21 cellular contexts compared by ENCODE assay signal in the genomic region with DNA sequence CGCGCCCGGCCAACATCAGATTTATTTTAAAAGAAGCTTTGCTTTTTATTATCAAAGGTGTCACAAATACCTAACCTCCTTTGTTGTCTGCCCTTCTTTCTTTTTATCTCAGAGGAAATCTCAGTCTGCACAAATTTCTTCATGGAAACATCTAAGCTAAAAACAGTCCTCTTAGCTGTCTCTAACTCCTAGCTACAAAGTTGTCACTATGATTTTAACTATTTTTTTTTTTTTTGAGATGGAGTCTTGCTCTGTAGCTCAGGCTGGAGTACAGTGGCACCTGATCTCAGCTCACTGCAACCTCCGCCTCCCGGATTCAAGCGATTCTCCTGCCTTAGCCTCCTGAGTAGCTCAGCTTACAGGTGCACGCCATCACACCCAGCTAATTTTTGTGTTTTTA. TPM values are rescaled to one million over a fixed set of nuclear protein-coding genes. Genes with fewer than 3 reads are reported as not detected.
DNase-seq lines count a peak whose midpoint lies in the region; ATAC-seq and TF ChIP-seq lines count a peak whose summit lies in the region.
"Had no signal": no experiment of that assay in that cellular context is flagged by ENCODE, and none has a peak within 500 bp of the region (broad histone marks: within the 10 kb centered on the region; RNA-seq: fewer than 3 reads in every experiment).

No MANE protein-coding gene starts in this region.

- H3K9me3 ChIP-seq in CD4-positive, CD25-positive, alpha-beta regulatory T cell (ENCODE audit: control insufficient read depth in 2 of 2, low read length in 2 of 2), result no peaks in the 10 kb centered on the region
- H3K9me3 ChIP-seq in CD8-positive, alpha-beta T cell (ENCODE audit: low read length), result no peaks in the 10 kb centered on the region
- H3K9me3 ChIP-seq in T-helper 17 cell (ENCODE audit: control insufficient read depth, low read length, poor library complexity, severe bottlenecking) (no peaks in the 10 kb centered on the region), endodermal cell (ENCODE audit: control insufficient read depth, low read length) (no peaks in the 10 kb centered on the region)
- H3K9me3 ChIP-seq: ascending aorta, sigmoid colon, uterus had no signal

- ATAC-seq in CD4-positive, CD25-positive, alpha-beta regulatory T cell (ENCODE audit: low read depth in 2 of 2), result no peak
- peak; percentile 54 for ATAC-seq in CD8-positive, alpha-beta T cell
- peak; percentile 32 for ATAC-seq in T-helper 17 cell
- ATAC-seq: left ventricle myocardium superior had no signal

- peaks cover 27% of the 10 kb centered on the region for H3K36me3 ChIP-seq in CD4-positive, CD25-positive, alpha-beta regulatory T cell (ENCODE audit: control insufficient read depth, insufficient read depth, low read length)
- peaks cover 17% of the 10 kb centered on the region for H3K36me3 ChIP-seq in CD8-positive, alpha-beta T cell (ENCODE audit: insufficient read depth, low read length)
- peaks cover 57% of the 10 kb centered on the region for H3K36me3 ChIP-seq in endodermal cell (ENCODE audit: control insufficient read depth, insufficient read depth, low read length)
- H3K36me3 ChIP-seq: uterus had no signal

- peak overlapping the region; percentile 24 to 77 (median 67) for H3K4me3 Mint-ChIP-seq in CD4-positive, CD25-positive, alpha-beta regulatory T cell
- H3K4me3 Mint-ChIP-seq in CD8-positive, alpha-beta T cell, result peak overlapping the region; percentile 44
- H3K4me3 Mint-ChIP-seq in T-helper 17 cell (peak overlapping the region; percentile 74), endodermal cell (no peak overlapping the region)

- POLR2A ChIA-PET in CD8-positive, alpha-beta T cell (lab: Charles Lee), result interaction anchor here (0.7 to 1.8 kb wide), 2 partner anchors 15 to 509 kb away, joined by 3 to 7 read pairs; no protein-coding TSS in a partner anchor

- DNase-seq in CD4-positive, CD25-positive, alpha-beta regulatory T cell, result peak in 1 of 3 donors; percentile 16
- DNase-seq in CD8-positive, alpha-beta T cell, result no peak
- DNase-seq in T-helper 17 cell, result no peak
- DNase-seq in endodermal cell, result no peak
- DNase-seq in SKM-1 (lab: John Stamatoyannopoulos, UW; ENCODE audit: unreplicated experiment), result no peak
- no peak for DNase-seq in occipital lobe (lab: John Stamatoyannopoulos, UW)
- no peak for DNase-seq in NCI-H2081 (lab: John Stamatoyannopoulos, UW)
- DNase-seq: activated CD4-positive, CD25-positive, alpha-beta regulatory T cell treated with anti-CD3 and anti-CD28 coated beads, Interleukin-2, amount 50 U/mL, for 72 hours; AML-193; GDM1; H9; head of caudate nucleus; KBM-7; left ventricle myocardium superior; NCI-H1092; NCI-H2107; NCI-H526 treated with DMSO at 0.1 percent for 48 hours; SHP77 treated with DMSO at 0.1 percent for 48 hours; sigmoid colon; uterus had no signal

- CTCF ChIA-PET in CD8-positive, alpha-beta T cell (lab: Charles Lee), result interaction anchor here (0.7 to 3.6 kb wide), 6 partner anchors 15 to 252 kb away, joined by 3 to 16 read pairs (median 4); no protein-coding TSS in a partner anchor

- peaks cover 17% of the 10 kb centered on the region for H3K36me3 Mint-ChIP-seq in CD4-positive, CD25-positive, alpha-beta regulatory T cell
- peaks cover 35% of the 10 kb centered on the region for H3K36me3 Mint-ChIP-seq in CD8-positive, alpha-beta T cell
- H3K36me3 Mint-ChIP-seq in T-helper 17 cell (ENCODE audit: low read depth) (peaks cover 9% of the 10 kb centered on the region), endodermal cell (ENCODE audit: low read depth) (peaks cover 45% of the 10 kb centered on the region)

- intact Hi-C loops in CD8-positive, alpha-beta T cell (cut with DNase I, micrococcal nuclease), result loop anchor here in 1 of 2 experiments (10.0 kb wide), 3 partner anchors 170 to 510 kb away; a partner anchor contains a TSS

- H3K9ac ChIP-seq in endodermal cell (ENCODE audit: extremely low read depth, low read length, poor library complexity, severe bottlenecking), result no peak overlapping the region

- H3K4me1 ChIP-seq in CD4-positive, CD25-positive, alpha-beta regulatory T cell (ENCODE audit: control insufficient read depth, insufficient read depth, low read length, poor library complexity, severe bottlenecking), result peaks cover 65% of the 10 kb centered on the region
- H3K4me1 ChIP-seq in CD8-positive, alpha-beta T cell (ENCODE audit: insufficient read depth, low read length), result peaks cover 58% of the 10 kb centered on the region
- H3K4me1 ChIP-seq in endodermal cell (ENCODE audit: control insufficient read depth, insufficient read depth, low read length), result no peaks in the 10 kb centered on the region

- H3K9me3 Mint-ChIP-seq in CD4-positive, CD25-positive, alpha-beta regulatory T cell, result no peaks in the 10 kb centered on the region
- H3K9me3 Mint-ChIP-seq in CD8-positive, alpha-beta T cell, result no peaks in the 10 kb centered on the region
- no peaks in the 10 kb centered on the region for H3K9me3 Mint-ChIP-seq in endodermal cell
- H3K9me3 Mint-ChIP-seq: H9 had no signal

- H3K4me3 ChIP-seq in CD4-positive, CD25-positive, alpha-beta regulatory T cell (ENCODE audit: low read depth, low read length), result peak overlapping the region; percentile 61
- no peak overlapping the region for H3K4me3 ChIP-seq in CD8-positive, alpha-beta T cell (ENCODE audit: low read depth, low read length)
- no peak overlapping the region for H3K4me3 ChIP-seq in endodermal cell (ENCODE audit: low read length)
- H3K4me3 ChIP-seq: ascending aorta, sigmoid colon, uterus had no signal

- no peaks in the 10 kb centered on the region for H3K27me3 Mint-ChIP-seq in CD4-positive, CD25-positive, alpha-beta regulatory T cell
- no peaks in the 10 kb centered on the region for H3K27me3 Mint-ChIP-seq in CD8-positive, alpha-beta T cell (ENCODE audit: low read depth)
- no peaks in the 10 kb centered on the region for H3K27me3 Mint-ChIP-seq in T-helper 17 cell
- H3K27me3 Mint-ChIP-seq in endodermal cell (ENCODE audit: insufficient read depth), result no peaks in the 10 kb centered on the region

- WGBS in endodermal cell (ENCODE audit: insufficient coverage in 1 of 2, insufficient read length in 1 of 2), 2 experiments, result 91 to 98% methylated on average over 4 to 7 of the region's 7 CpGs

- no peaks in the 10 kb centered on the region for H3K27me3 ChIP-seq in CD4-positive, CD25-positive, alpha-beta regulatory T cell (ENCODE audit: control insufficient read depth, insufficient read depth, low read length)
- no peaks in the 10 kb centered on the region for H3K27me3 ChIP-seq in CD8-positive, alpha-beta T cell (ENCODE audit: insufficient read depth, low read length)
- no peaks in the 10 kb centered on the region for H3K27me3 ChIP-seq in endodermal cell (ENCODE audit: control insufficient read depth, insufficient read depth, low read length, poor library complexity, severe bottlenecking)
- H3K27me3 ChIP-seq: ascending aorta, sigmoid colon, uterus had no signal

- no peak for TF ChIP-seq CTCF in CD8-positive, alpha-beta T cell (IDR thresholded peaks at IDR 0.05)
- no peak for TF ChIP-seq CTCF in endodermal cell (conservative IDR thresholded peaks at IDR 0.05)

- H3K27ac Mint-ChIP-seq in CD4-positive, CD25-positive, alpha-beta regulatory T cell, result peak overlapping the region; percentile 32 to 62 (median 59)
- H3K27ac Mint-ChIP-seq in CD8-positive, alpha-beta T cell, result no peak overlapping the region
- H3K27ac Mint-ChIP-seq in T-helper 17 cell, result peak overlapping the region; percentile 86
- peak overlapping the region; percentile 8 for H3K27ac Mint-ChIP-seq in endodermal cell

- peaks cover 54 to 87% (median 69%) of the 10 kb centered on the region in 4 donors for H3K4me1 Mint-ChIP-seq in CD4-positive, CD25-positive, alpha-beta regulatory T cell
- H3K4me1 Mint-ChIP-seq in CD8-positive, alpha-beta T cell (ENCODE audit: low read depth), result peaks cover 78% of the 10 kb centered on the region
- peaks cover 53% of the 10 kb centered on the region for H3K4me1 Mint-ChIP-seq in T-helper 17 cell
- H3K4me1 Mint-ChIP-seq in endodermal cell, result peaks cover 35% of the 10 kb centered on the region

- H3K27ac ChIP-seq in CD4-positive, CD25-positive, alpha-beta regulatory T cell (ENCODE audit: insufficient read depth, low read length, poor library complexity, severe bottlenecking), result peak overlapping the region; percentile 20
- H3K27ac ChIP-seq in CD8-positive, alpha-beta T cell (ENCODE audit: low read depth, low read length), result no peak overlapping the region
- H3K27ac ChIP-seq in endodermal cell (ENCODE audit: low read depth, low read length), result no peak overlapping the region
- H3K27ac ChIP-seq: ascending aorta, sigmoid colon, uterus had no signal

RNA-seq across cellular contexts. Expression of a gene that starts 7.3 kb away (rescaled TPM):
- total RNA-seq in CD4-positive, CD25-positive, alpha-beta regulatory T cell, result 292 TPM
- polyA plus RNA-seq in CD4-positive, CD25-positive, alpha-beta regulatory T cell, result 10 to 100 TPM; 32.6 to 71.6 (median 51.0) TPM
- 100 to 1,000 TPM; 258 to 271 TPM for total RNA-seq in CD8-positive, alpha-beta T cell
- 100 to 1,000 TPM; 249 to 285 TPM for total RNA-seq in T-helper 17 cell
- 100 to 1,000 TPM; 104 to 114 TPM for total RNA-seq in endodermal cell
- polyA plus RNA-seq in endodermal cell (2013, experiment 1 of 2), result 114 TPM
- 93.4 TPM for polyA plus RNA-seq in endodermal cell (2013, experiment 2 of 2)
- total RNA-seq in occipital lobe, result 68.0 TPM

RNA-seq across cellular contexts. Expression of a gene that starts 54.2 kb away (rescaled TPM):
- total RNA-seq in CD4-positive, CD25-positive, alpha-beta regulatory T cell, result 1.7 TPM
- polyA plus RNA-seq in CD4-positive, CD25-positive, alpha-beta regulatory T cell, result not detected
- total RNA-seq in CD8-positive, alpha-beta T cell, result not detected
- total RNA-seq in T-helper 17 cell (10 to 100 TPM in 1 of 2 donors, 1 to 10 TPM in 1; 1.4 to 11.0 TPM), endodermal cell (100 to 1,000 TPM; 114 to 123 TPM), occipital lobe (84.1 TPM)
- 96.3 TPM for polyA plus RNA-seq in endodermal cell (2013, experiment 1 of 2)
- 93.1 TPM for polyA plus RNA-seq in endodermal cell (2013, experiment 2 of 2)
- total RNA-seq: ascending aorta, left ventricle myocardium superior had no signal

Comparison
In these comparisons a context has a peak if more than half of its experiments do, and no peak if none do; other contexts are left out.
1. ATAC-seq: peak in CD8-positive, alpha-beta T cell (single experiment) and T-helper 17 cell (single experiment); none in CD4-positive, CD25-positive, alpha-beta regulatory T cell (0 of 2).